In genomic region chr2:120480903-120481445, GRCh38 we compare ENCODE assay signal across 11 cellular contexts.
"Had no signal": no experiment of that assay in that cellular context is flagged by ENCODE, and none has a peak within 500 bp of the region (broad histone marks: within the 10 kb centered on the region; RNA-seq: fewer than 3 reads in every experiment).

No MANE protein-coding gene starts in this region.

- H3K9me3 Mint-ChIP-seq: activated naive CD8-positive, alpha-beta T cell treated with anti-CD3 and anti-CD28 coated beads for 36 hours; activated T-cell treated with anti-CD3 and anti-CD28 coated beads, Interleukin-2, amount 50 U/mL, for 24 hours; T-helper 1 cell treated with Interleukin-12 subunit alpha and Interleukin-12 subunit beta and Interleukin-4 antibody, amounts not matched to agents 30 μg/mL and 1 μg/mL, for 36 hours had no signal

- H3K27me3 ChIP-seq: upper lobe of left lung had no signal

- H3K27ac ChIP-seq: upper lobe of left lung had no signal

- H3K4me1 Mint-ChIP-seq: activated naive CD8-positive, alpha-beta T cell treated with anti-CD3 and anti-CD28 coated beads for 36 hours; naive thymus-derived CD4-positive, alpha-beta T cell had no signal

- DNase-seq: activated CD4-positive, alpha-beta T cell treated with anti-CD3 and anti-CD28 coated beads, Interleukin-2, amount 50 U/mL, for 1 hour; activated gamma-delta T cell; activated naive CD8-positive, alpha-beta T cell treated with anti-CD3 and anti-CD28 coated beads for 36 hours; activated T-cell treated with anti-CD3 and anti-CD28 coated beads, Interleukin-2, amount 50 U/mL, for 24 hours; anterior cingulate cortex; naive thymus-derived CD4-positive, alpha-beta T cell; stimulated activated CD4-positive, alpha-beta T cell treated with anti-CD3 and anti-CD28 coated beads, Interleukin-12 subunit alpha, Interleukin-12 subunit beta, amount 100 ng/mL, for 4 hours; stimulated activated naive CD4-positive, alpha-beta T cell treated with Interleukin-2 at 50 U/mL for 16 hours; upper lobe of left lung had no signal

- H3K4me3 Mint-ChIP-seq: activated naive CD8-positive, alpha-beta T cell treated with anti-CD3 and anti-CD28 coated beads for 36 hours; activated T-cell treated with anti-CD3 and anti-CD28 coated beads, Interleukin-2, amount 50 U/mL, for 24 hours; naive thymus-derived CD4-positive, alpha-beta T cell; T-helper 1 cell treated with Interleukin-12 subunit alpha and Interleukin-12 subunit beta and Interleukin-4 antibody, amounts not matched to agents 30 μg/mL and 1 μg/mL, for 36 hours had no signal

- H3K9me3 ChIP-seq: upper lobe of left lung had no signal

- H3K4me3 ChIP-seq: upper lobe of left lung had no signal

- H3K27ac Mint-ChIP-seq: activated naive CD8-positive, alpha-beta T cell treated with anti-CD3 and anti-CD28 coated beads for 36 hours; activated T-cell treated with anti-CD3 and anti-CD28 coated beads, Interleukin-2, amount 50 U/mL, for 24 hours; naive thymus-derived CD4-positive, alpha-beta T cell; T-helper 1 cell treated with Interleukin-12 subunit alpha and Interleukin-12 subunit beta and Interleukin-4 antibody, amounts not matched to agents 30 μg/mL and 1 μg/mL, for 36 hours had no signal

- H3K27me3 Mint-ChIP-seq: activated naive CD8-positive, alpha-beta T cell treated with anti-CD3 and anti-CD28 coated beads for 36 hours; activated T-cell treated with anti-CD3 and anti-CD28 coated beads, Interleukin-2, amount 50 U/mL, for 24 hours had no signal

- ATAC-seq: esophagus mucosa had no signal

- H3K36me3 Mint-ChIP-seq: activated naive CD8-positive, alpha-beta T cell treated with anti-CD3 and anti-CD28 coated beads for 36 hours; naive thymus-derived CD4-positive, alpha-beta T cell had no signal

- H3K36me3 ChIP-seq: upper lobe of left lung had no signal
